In genomic region chr6:99802396-99803031, GRCh38 we compare ENCODE assay signal across 18 cellular contexts.
A peak's percentile ranks its signal among the peaks of the same experiment; 100 is the strongest.
DNase-seq lines count a peak whose midpoint lies in the region; ATAC-seq and TF ChIP-seq lines count a peak whose summit lies in the region.
"Had no signal": no experiment of that assay in that cellular context is flagged by ENCODE, and none has a peak within 500 bp of the region (broad histone marks: within the 10 kb centered on the region; RNA-seq: fewer than 3 reads in every experiment).

No MANE protein-coding gene starts in this region.

- H3K9me3 Mint-ChIP-seq in GM23338 (no peaks in the 10 kb centered on the region), neural crest cell (peaks cover 7% of the 10 kb centered on the region), CD14-positive monocyte (peaks cover 0 to 2% (median 0%) of the 10 kb centered on the region in 7 donors)
- no peaks in the 10 kb centered on the region for H3K9me3 Mint-ChIP-seq in activated CD8-positive, alpha-beta memory T cell treated with anti-CD3 and anti-CD28 coated beads, Interleukin-2, amount 10 ng/mL, durations not matched to agents 7 days and 5 days (ENCODE audit: low read depth)
- H3K9me3 Mint-ChIP-seq: activated naive CD4-positive, alpha-beta T cell treated with anti-CD3 and anti-CD28 coated beads, Interleukin-2, amount 50 U/mL, for 24 hours had no signal

- H3K27me3 ChIP-seq in GM23338 (ENCODE audit: insufficient read depth): no peaks in the 10 kb centered on the region
- no peaks in the 10 kb centered on the region for H3K27me3 ChIP-seq in PC-9 (ENCODE audit: insufficient read depth, low read depth)
- H3K27me3 ChIP-seq: sigmoid colon, thyroid gland had no signal

- POLR2A ChIA-PET in PC-9 (lab: Charles Lee; ENCODE audit: unreplicated experiment): no interaction called here

- ATAC-seq in GM23338 (peak; percentile 100), HG02759 (IDR thresholded peaks at IDR 0.05; ENCODE audit: unreplicated experiment) (no peak)
- no peak for ATAC-seq in activated CD8-positive, alpha-beta memory T cell treated with anti-CD3 and anti-CD28 coated beads, Interleukin-2, amount 10 ng/mL, durations not matched to agents 7 days and 5 days
- ATAC-seq: activated CD4-positive, CD25-positive, alpha-beta regulatory T cell treated with anti-CD3 and anti-CD28 coated beads, Interleukin-2, amount 50 U/mL, for 24 hours had no signal

- H3K36me3 ChIP-seq in GM23338 (ENCODE audit: insufficient read depth): no peaks in the 10 kb centered on the region
- H3K36me3 ChIP-seq in PC-9 (ENCODE audit: low read depth): no peaks in the 10 kb centered on the region
- H3K36me3 ChIP-seq: sigmoid colon, thyroid gland had no signal

- no peaks in the 10 kb centered on the region for H4K20me1 ChIP-seq in GM23338 (replicated peaks; ENCODE audit: insufficient read depth)
- no peaks in the 10 kb centered on the region for H4K20me1 ChIP-seq in PC-9 (ENCODE audit: insufficient read depth)

- DNase-seq in GM23338 (ENCODE audit: low spot score) (peak; percentile 94), PC-9 (no peak), epithelial cell of proximal tubule (ENCODE audit: low read depth) (peak; percentile 29), neural crest cell (ENCODE audit: low read depth, low spot score) (no peak), activated gamma-delta T cell treated with Interleukin-2 at 50 U/mL for 16 hours (no peak), CD14-positive monocyte (ENCODE audit: low spot score) (no peak)
- no peak for DNase-seq in activated CD8-positive, alpha-beta memory T cell treated with anti-CD3 and anti-CD28 coated beads, Interleukin-2, amount 10 ng/mL, durations not matched to agents 7 days and 5 days
- DNase-seq: activated CD8-positive, alpha-beta memory T cell treated with anti-CD3 and anti-CD28 coated beads, Interleukin-2, amount 50 U/mL, for 4 hours; effector CD4-positive, alpha-beta T cell; GM23248; NCI-H2029 treated with DMSO at 0.1 percent for 48 hours; NCI-H82; sigmoid colon; stimulated activated CD4-positive, alpha-beta T cell treated with anti-CD3 and anti-CD28 coated beads, Interleukin-4, amount 100 ng/mL, for 1 hour; thyroid gland had no signal

- peak; percentile 94 to 98 for TF ChIP-seq CTCF in GM23338 (conservative IDR thresholded peaks at IDR 0.05; ENCODE audit: low read depth in 2 of 2)
- TF ChIP-seq CTCF in PC-9 (conservative IDR thresholded peaks at IDR 0.05): 0 out of 2 replicates have a peak, but pooled peaks have one; percentile 20
- peak; percentile 44 for TF ChIP-seq CTCF in epithelial cell of proximal tubule (conservative IDR thresholded peaks at IDR 0.05; ENCODE audit: low read depth, low read length)
- peak; percentile 43 for TF ChIP-seq CTCF in neural crest cell (conservative IDR thresholded peaks at IDR 0.05)
- no peak for TF ChIP-seq CTCF in CD14-positive monocyte (IDR thresholded peaks at IDR 0.05)

- H3F3A ChIP-seq in GM23338 (replicated peaks; ENCODE audit: low read depth) (no peaks in the 10 kb centered on the region), PC-9 (ENCODE audit: insufficient read depth, low read depth) (no peaks in the 10 kb centered on the region)

- H3K79me2 ChIP-seq in GM23338 (replicated peaks; ENCODE audit: insufficient read depth) (no peaks in the 10 kb centered on the region), PC-9 (ENCODE audit: low read depth) (no peaks in the 10 kb centered on the region)

- CTCF ChIA-PET in PC-9 (lab: Charles Lee): no interaction called here
- CTCF ChIA-PET in activated CD8-positive, alpha-beta memory T cell treated with anti-CD3 and anti-CD28 coated beads, Interleukin-2, amount 10 ng/mL, durations not matched to agents 7 days and 5 days (lab: Charles Lee): no interaction called here

- peaks cover 3% of the 10 kb centered on the region; the same call in 1 of the 3 replicates for H3K4me1 Mint-ChIP-seq in GM23338
- H3K4me1 Mint-ChIP-seq in neural crest cell: no peaks in the 10 kb centered on the region
- no peaks in the 10 kb centered on the region for H3K4me1 Mint-ChIP-seq in activated CD8-positive, alpha-beta memory T cell treated with anti-CD3 and anti-CD28 coated beads, Interleukin-2, amount 10 ng/mL, durations not matched to agents 7 days and 5 days
- no peaks in the 10 kb centered on the region for H3K4me1 Mint-ChIP-seq in CD14-positive monocyte
- H3K4me1 Mint-ChIP-seq: activated naive CD4-positive, alpha-beta T cell treated with anti-CD3 and anti-CD28 coated beads, Interleukin-2, amount 50 U/mL, for 24 hours had no signal

- H3K27ac Mint-ChIP-seq in GM23338: no peak overlapping the region
- H3K27ac Mint-ChIP-seq in neural crest cell (ENCODE audit: unreplicated experiment): no peak overlapping the region
- H3K27ac Mint-ChIP-seq in activated CD8-positive, alpha-beta memory T cell treated with anti-CD3 and anti-CD28 coated beads, Interleukin-2, amount 10 ng/mL, durations not matched to agents 7 days and 5 days: no peak overlapping the region
- no peak overlapping the region for H3K27ac Mint-ChIP-seq in CD14-positive monocyte
- H3K27ac Mint-ChIP-seq: activated naive CD4-positive, alpha-beta T cell treated with anti-CD3 and anti-CD28 coated beads, Interleukin-2, amount 50 U/mL, for 24 hours had no signal

- no peaks in the 10 kb centered on the region for H3K9me3 ChIP-seq in PC-9 (ENCODE audit: insufficient read depth, low read depth)
- H3K9me3 ChIP-seq: sigmoid colon, thyroid gland had no signal

- H3K4me3 Mint-ChIP-seq in GM23338 (no peak overlapping the region), neural crest cell (no peak overlapping the region), CD14-positive monocyte (peak overlapping the region in 1 of 2 donors; percentile 51)
- no peak overlapping the region for H3K4me3 Mint-ChIP-seq in activated CD8-positive, alpha-beta memory T cell treated with anti-CD3 and anti-CD28 coated beads, Interleukin-2, amount 10 ng/mL, durations not matched to agents 7 days and 5 days
- H3K4me3 Mint-ChIP-seq: activated naive CD4-positive, alpha-beta T cell treated with anti-CD3 and anti-CD28 coated beads, Interleukin-2, amount 50 U/mL, for 24 hours had no signal

- H2AFZ ChIP-seq in GM23338: no peak overlapping the region
- no peak overlapping the region for H2AFZ ChIP-seq in PC-9
- H2AFZ ChIP-seq: GM23248 had no signal

- H3K27ac ChIP-seq in GM23338 (ENCODE audit: low read depth) (no peak overlapping the region), PC-9 (no peak overlapping the region)
- H3K27ac ChIP-seq: GM23248, sigmoid colon, thyroid gland had no signal

- no peak overlapping the region for H3K4me3 ChIP-seq in GM23338
- no peak overlapping the region for H3K4me3 ChIP-seq in PC-9
- H3K4me3 ChIP-seq in epithelial cell of proximal tubule (ENCODE audit: low read depth, low read length): no peak overlapping the region
- H3K4me3 ChIP-seq: GM23248, sigmoid colon, thyroid gland had no signal

- H3K36me3 Mint-ChIP-seq in GM23338 (ENCODE audit: low read depth) (no peaks in the 10 kb centered on the region), neural crest cell (ENCODE audit: low read depth) (no peaks in the 10 kb centered on the region), CD14-positive monocyte (no peaks in the 10 kb centered on the region)
- no peaks in the 10 kb centered on the region for H3K36me3 Mint-ChIP-seq in activated CD8-positive, alpha-beta memory T cell treated with anti-CD3 and anti-CD28 coated beads, Interleukin-2, amount 10 ng/mL, durations not matched to agents 7 days and 5 days
- H3K36me3 Mint-ChIP-seq: activated naive CD4-positive, alpha-beta T cell treated with anti-CD3 and anti-CD28 coated beads, Interleukin-2, amount 50 U/mL, for 24 hours had no signal

- H3K4me1 ChIP-seq in GM23338 (ENCODE audit: insufficient read depth) (no peaks in the 10 kb centered on the region), PC-9 (replicated peaks; ENCODE audit: insufficient read depth) (no peaks in the 10 kb centered on the region)
- H3K4me1 ChIP-seq: sigmoid colon, thyroid gland had no signal

- intact Hi-C loops in PC-9 (cut with micrococcal nuclease; ENCODE audit: unreplicated experiment): no loop called here
- intact Hi-C loops in CD14-positive monocyte (cut with micrococcal nuclease): no loop called here

- H3K9me2 ChIP-seq in GM23338 (ENCODE audit: insufficient read depth): 0 out of 2 replicates have a peak, but pooled peaks cover 2% of the 10 kb centered on the region
- H3K9me2 ChIP-seq in PC-9 (ENCODE audit: insufficient read depth): 0 out of 2 replicates have a peak, but pooled peaks cover 3% of the 10 kb centered on the region

- H3K4me2 ChIP-seq in GM23338: no peak overlapping the region
- no peak overlapping the region for H3K4me2 ChIP-seq in PC-9

- no TSS peak for BruUV-seq in PC-9 (replicated peaks; lab: Mats Ljungman, UMichigan)

- H3K27me3 Mint-ChIP-seq in GM23338 (ENCODE audit: insufficient read depth, low read depth, poor library complexity): peaks cover 4% of the 10 kb centered on the region
- peaks cover 9% of the 10 kb centered on the region for H3K27me3 Mint-ChIP-seq in neural crest cell (ENCODE audit: low read depth)
- H3K27me3 Mint-ChIP-seq in activated CD8-positive, alpha-beta memory T cell treated with anti-CD3 and anti-CD28 coated beads, Interleukin-2, amount 10 ng/mL, durations not matched to agents 7 days and 5 days: peaks cover 19% of the 10 kb centered on the region
- H3K27me3 Mint-ChIP-seq in CD14-positive monocyte (ENCODE audit: low read depth in 3 of 3): peaks cover 1 to 3% (median 2%) of the 10 kb centered on the region in 3 donors

TF ChIP-seq in GM23338, 12 proteins besides CTCF, POLR2A, EP300 and RAD21 (continues in another document):
- 0 out of 2 replicates have a peak, but pooled peaks have one; percentile 36 for TF ChIP-seq ZNF114 (CRISPR knock-in tag; IDR thresholded peaks at IDR 0.05)

Comparison
In these comparisons a context has a peak if more than half of its experiments do, and no peak if none do; other contexts are left out.
1. DNase-seq: peak in GM23338 (single experiment) and epithelial cell of proximal tubule (single experiment); none in PC-9 (0 of 2), neural crest cell (single experiment), activated CD8-positive, alpha-beta memory T cell treated with anti-CD3 and anti-CD28 coated beads, Interleukin-2, amount 10 ng/mL, durations not matched to agents 7 days and 5 days (single experiment), activated gamma-delta T cell treated with Interleukin-2 at 50 U/mL for 16 hours (single experiment) and CD14-positive monocyte (single experiment).